In the genomic region with DNA sequence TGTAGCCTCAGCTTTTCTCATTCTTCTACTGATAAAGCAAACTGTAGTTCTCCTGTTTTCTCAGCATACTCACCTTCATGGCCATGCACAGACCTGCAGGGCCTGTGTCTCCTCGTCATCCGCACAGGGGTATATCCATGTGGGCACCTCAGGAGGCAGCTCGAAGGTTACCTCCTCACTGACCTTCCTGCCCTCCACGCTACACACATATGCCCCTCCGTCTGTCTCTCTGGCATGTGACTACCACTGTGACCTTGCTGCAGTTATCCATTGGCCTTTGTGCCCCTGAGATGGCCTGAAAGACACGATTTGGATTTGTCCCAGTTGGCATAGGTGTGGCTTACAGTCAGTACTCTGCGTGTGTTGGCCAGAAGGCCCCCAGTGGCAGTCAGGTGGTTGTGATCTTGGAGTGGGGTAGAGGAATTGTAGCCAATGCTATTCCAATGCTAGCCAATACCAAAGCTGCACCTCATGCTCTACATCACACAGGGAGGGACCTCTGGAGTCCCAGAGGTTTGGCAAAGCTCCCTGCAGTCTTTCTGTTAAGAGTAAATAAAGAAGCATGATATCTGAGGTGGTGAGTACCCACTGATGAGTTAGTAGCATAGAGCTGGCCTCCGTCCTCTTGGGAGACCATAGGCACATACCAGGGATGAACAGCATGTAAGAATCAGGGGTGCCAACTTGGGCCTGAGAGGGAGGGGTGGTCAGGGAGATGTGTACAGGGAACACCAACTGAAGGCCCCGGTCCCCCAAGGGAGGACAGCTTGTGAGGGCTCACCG, we compare ENCODE assay signal across 13 cellular contexts.
DNase-seq lines count a peak whose midpoint lies in the region; ATAC-seq, FAIRE-seq and TF ChIP-seq lines count a peak whose summit lies in the region.
"Had no signal": no experiment of that assay in that cellular context is flagged by ENCODE, and none has a peak within 500 bp of the region (broad histone marks: within the 10 kb centered on the region; RNA-seq: fewer than 3 reads in every experiment).

No MANE protein-coding gene starts in this region.

- H3K36me3 ChIP-seq in upper lobe of right lung: no peaks in the 10 kb centered on the region
- H3K36me3 ChIP-seq: esophagus squamous epithelium had no signal

- TF ChIP-seq POLR2A in GM12891 (IDR thresholded peaks at IDR 0.05; ENCODE audit: low read depth, low read length): no peak

- ATAC-seq in T-cell (replicated peaks in 1 of 4) (no peak), left cardiac atrium (peak; percentile 78 to 85), upper lobe of right lung (peak; percentile 21)

- no peaks in the 10 kb centered on the region for H3K27me3 Mint-ChIP-seq in activated naive CD4-positive, alpha-beta T cell treated with anti-CD3 and anti-CD28 coated beads for 36 hours (ENCODE audit: low read depth)
- H3K27me3 Mint-ChIP-seq in T-cell: no peaks in the 10 kb centered on the region
- H3K27me3 Mint-ChIP-seq: progenitor cell of endocrine pancreas had no signal

- no peak for TF ChIP-seq CTCF in upper lobe of right lung (IDR thresholded peaks at IDR 0.05)

- peaks cover 4% of the 10 kb centered on the region for H3K9me3 Mint-ChIP-seq in activated naive CD4-positive, alpha-beta T cell treated with anti-CD3 and anti-CD28 coated beads for 36 hours
- peaks cover 0 to 8% (median 5%) of the 10 kb centered on the region in 3 donors for H3K9me3 Mint-ChIP-seq in T-cell

- peaks cover 48% of the 10 kb centered on the region for H3K4me1 Mint-ChIP-seq in activated naive CD4-positive, alpha-beta T cell treated with anti-CD3 and anti-CD28 coated beads for 36 hours (ENCODE audit: low read depth)
- H3K4me1 Mint-ChIP-seq in T-cell: peaks cover 61 to 75% (median 68%) of the 10 kb centered on the region in 3 donors

- CTCF ChIA-PET in activated naive CD4-positive, alpha-beta T cell treated with anti-CD3 and anti-CD28 coated beads for 36 hours (lab: Charles Lee): interaction anchor here (0.5 to 1.5 kb wide), 6 partner anchors 8 to 526 kb away, joined by 3 to 4 read pairs (median 3); no protein-coding TSS in a partner anchor
- CTCF ChIA-PET in T-cell (lab: Charles Lee): interaction anchor here in 1 of 2 donors (1.1 kb wide), 1 partner anchor 70 kb away, joined by 3 read pairs; no protein-coding TSS in a partner anchor

- no peak overlapping the region for H3K4me3 ChIP-seq in upper lobe of right lung
- H3K4me3 ChIP-seq: esophagus squamous epithelium had no signal

- intact Hi-C loops in activated naive CD4-positive, alpha-beta T cell treated with anti-CD3 and anti-CD28 coated beads for 36 hours (cut with micrococcal nuclease): loop anchor here (5.0 kb wide), 1 partner anchor 54 kb away; no protein-coding TSS in a partner anchor
- intact Hi-C loops in left cardiac atrium (cut with DNase I) (no loop called here), upper lobe of right lung (cut with DNase I) (no loop called here)

- FAIRE-seq in GM12891 (lab: Jason Lieb, UNC): no peak
- FAIRE-seq: D721Med, GM19239 had no signal

- H3K9me3 ChIP-seq in upper lobe of right lung: no peaks in the 10 kb centered on the region
- H3K9me3 ChIP-seq: esophagus squamous epithelium had no signal

- POLR2A ChIA-PET in T-cell (lab: Charles Lee): interaction anchor here in 1 of 2 donors (0.6 kb wide), 1 partner anchor 188 kb away, joined by 3 read pairs; no protein-coding TSS in a partner anchor

- H3K36me3 Mint-ChIP-seq in activated naive CD4-positive, alpha-beta T cell treated with anti-CD3 and anti-CD28 coated beads for 36 hours (ENCODE audit: low read depth): peaks cover 3% of the 10 kb centered on the region
- H3K36me3 Mint-ChIP-seq in T-cell: peaks cover 17% of the 10 kb centered on the region

- H3K27me3 ChIP-seq in upper lobe of right lung: no peaks in the 10 kb centered on the region
- H3K27me3 ChIP-seq: esophagus squamous epithelium had no signal

- no peak overlapping the region for H3K4me3 Mint-ChIP-seq in activated naive CD4-positive, alpha-beta T cell treated with anti-CD3 and anti-CD28 coated beads for 36 hours
- H3K4me3 Mint-ChIP-seq in T-cell: peak overlapping the region in 1 of 3 donors; percentile 72

- DNase-seq in activated naive CD4-positive, alpha-beta T cell treated with anti-CD3 and anti-CD28 coated beads for 36 hours: no peak
- no peak for DNase-seq in activated naive CD4-positive, alpha-beta T cell treated with anti-CD3 and anti-CD28 coated beads, Interleukin-2, amount 50 U/mL, for 16 hours
- peak in 2 of 34 experiments; percentile 5 to 11 for DNase-seq in T-cell
- no peak for DNase-seq in left cardiac atrium
- no peak for DNase-seq in upper lobe of right lung
- no peak for DNase-seq in GM12891 (ENCODE audit: insufficient read length, low spot score)
- DNase-seq in middle frontal gyrus (ENCODE audit: extremely low spot score, low spot score): no peak
- DNase-seq in SW 1271 (lab: John Stamatoyannopoulos, UW): no peak
- DNase-seq: esophagus squamous epithelium, NCI-H187 treated with DMSO at 0.1 percent for 48 hours had no signal

- H3K4me1 ChIP-seq in upper lobe of right lung: no peaks in the 10 kb centered on the region
- H3K4me1 ChIP-seq: esophagus squamous epithelium had no signal

- H3K27ac ChIP-seq in upper lobe of right lung: no peak overlapping the region
- H3K27ac ChIP-seq: esophagus squamous epithelium had no signal

- H3K27ac Mint-ChIP-seq in activated naive CD4-positive, alpha-beta T cell treated with anti-CD3 and anti-CD28 coated beads for 36 hours: peak overlapping the region; percentile 94
- H3K27ac Mint-ChIP-seq in T-cell: peak overlapping the region; percentile 98
- H3K27ac Mint-ChIP-seq: progenitor cell of endocrine pancreas had no signal

TF ChIP-seq in GM12891, 5 proteins besides CTCF, POLR2A, EP300 and RAD21:
- TF ChIP-seq TAF1 (IDR thresholded peaks at IDR 0.05; ENCODE audit: low read depth, low read length) (no peak), SPI1 (IDR thresholded peaks at IDR 0.05; ENCODE audit: low read depth, low read length) (no peak), POU2F2 (IDR thresholded peaks at IDR 0.05; ENCODE audit: low read depth, low read length) (no peak)
TF ChIP-seq in GM12891: peak in this region for 0.

Comparison
In these comparisons a context has a peak if more than half of its experiments do, and no peak if none do; other contexts are left out.
1. ATAC-seq: peak in left cardiac atrium (2 of 2) and upper lobe of right lung (single experiment); none in T-cell (0 of 4).